Comparison of ENCODE assay signal across 1 cellular context in genomic region chr5:112551437-112552018, GRCh38.
TF ChIP-seq lines count a peak whose summit lies in the region.

No MANE protein-coding gene starts in this region.

TF ChIP-seq in K562, 482 proteins besides CTCF, POLR2A, EP300 and RAD21 (continued from another document):
- TF ChIP-seq, protein P1, sequence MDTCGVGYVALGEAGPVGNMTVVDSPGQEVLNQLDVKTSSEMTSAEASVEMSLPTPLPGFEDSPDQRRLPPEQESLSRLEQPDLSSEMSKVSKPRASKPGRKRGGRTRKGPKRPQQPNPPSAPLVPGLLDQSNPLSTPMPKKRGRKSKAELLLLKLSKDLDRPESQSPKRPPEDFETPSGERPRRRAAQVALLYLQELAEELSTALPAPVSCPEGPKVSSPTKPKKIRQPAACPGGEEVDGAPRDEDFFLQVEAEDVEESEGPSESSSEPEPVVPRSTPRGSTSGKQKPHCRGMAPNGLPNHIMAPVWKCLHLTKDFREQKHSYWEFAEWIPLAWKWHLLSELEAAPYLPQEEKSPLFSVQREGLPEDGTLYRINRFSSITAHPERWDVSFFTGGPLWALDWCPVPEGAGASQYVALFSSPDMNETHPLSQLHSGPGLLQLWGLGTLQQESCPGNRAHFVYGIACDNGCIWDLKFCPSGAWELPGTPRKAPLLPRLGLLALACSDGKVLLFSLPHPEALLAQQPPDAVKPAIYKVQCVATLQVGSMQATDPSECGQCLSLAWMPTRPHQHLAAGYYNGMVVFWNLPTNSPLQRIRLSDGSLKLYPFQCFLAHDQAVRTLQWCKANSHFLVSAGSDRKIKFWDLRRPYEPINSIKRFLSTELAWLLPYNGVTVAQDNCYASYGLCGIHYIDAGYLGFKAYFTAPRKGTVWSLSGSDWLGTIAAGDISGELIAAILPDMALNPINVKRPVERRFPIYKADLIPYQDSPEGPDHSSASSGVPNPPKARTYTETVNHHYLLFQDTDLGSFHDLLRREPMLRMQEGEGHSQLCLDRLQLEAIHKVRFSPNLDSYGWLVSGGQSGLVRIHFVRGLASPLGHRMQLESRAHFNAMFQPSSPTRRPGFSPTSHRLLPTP (IDR thresholded peaks at IDR 0.05; ENCODE audit: borderline replicate concordance, extremely low read depth, insufficient read length): no peak
- TF ChIP-seq SMC3 (conservative IDR thresholded peaks at IDR 0.05; ENCODE audit: insufficient read depth, low read depth, low read length) (peak; percentile 75), ATF1 (CRISPR knock-in tag; IDR thresholded peaks at IDR 0.05) (no peak), ATF1 (tag; IDR thresholded peaks at IDR 0.05) (0 out of 2 replicates have a peak, but pooled peaks have one; percentile 7), LCOR (CRISPR knock-in tag; IDR thresholded peaks at IDR 0.05) (0 out of 2 replicates have a peak, but pooled peaks have one; percentile 44), KDM1A (IDR thresholded peaks at IDR 0.05) (peak in 1 of 2 experiments; percentile 24; a peak in 1 of 4 replicates), RNF2 (IDR thresholded peaks at IDR 0.05) (0 out of 2 replicates have a peak, but pooled peaks have one; percentile 17), RCOR1 (IDR thresholded peaks at IDR 0.05; ENCODE audit: borderline replicate concordance in 1 of 2, low read depth in 2 of 2, low read length in 2 of 2) (0 out of 4 replicates have a peak, but pooled peaks of 1 of the 2 experiments have one; percentile 23), HINFP (tag; conservative IDR thresholded peaks at IDR 0.05; ENCODE audit: low read depth) (no peak), CREM (IDR thresholded peaks at IDR 0.05; ENCODE audit: low read depth) (peak; percentile 48; the same call in 1 of the 2 replicates)
- TF ChIP-seq, protein P2, sequence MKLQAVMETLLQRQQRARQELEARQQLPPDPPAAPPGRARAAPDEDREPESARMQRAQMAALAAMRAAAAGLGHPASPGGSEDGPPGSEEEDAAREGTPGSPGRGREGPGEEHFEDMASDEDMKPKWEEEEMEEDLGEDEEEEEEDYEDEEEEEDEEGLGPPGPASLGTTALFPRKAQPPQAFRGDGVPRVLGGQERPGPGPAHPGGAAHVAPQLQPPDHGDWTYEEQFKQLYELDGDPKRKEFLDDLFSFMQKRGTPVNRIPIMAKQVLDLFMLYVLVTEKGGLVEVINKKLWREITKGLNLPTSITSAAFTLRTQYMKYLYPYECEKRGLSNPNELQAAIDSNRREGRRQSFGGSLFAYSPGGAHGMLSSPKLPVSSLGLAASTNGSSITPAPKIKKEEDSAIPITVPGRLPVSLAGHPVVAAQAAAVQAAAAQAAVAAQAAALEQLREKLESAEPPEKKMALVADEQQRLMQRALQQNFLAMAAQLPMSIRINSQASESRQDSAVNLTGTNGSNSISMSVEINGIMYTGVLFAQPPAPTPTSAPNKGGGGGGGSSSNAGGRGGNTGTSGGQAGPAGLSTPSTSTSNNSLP (IDR thresholded peaks at IDR 0.05; ENCODE audit: borderline replicate concordance, low read depth, low read length): no peak
